In genomic region chr1:153945131-153945794, GRCh38 we compare ENCODE assay signal across 8 cellular contexts. TPM values are rescaled to one million over a fixed set of nuclear protein-coding genes. Genes with fewer than 3 reads are reported as not detected.
DNase-seq lines count a peak whose midpoint lies in the region; ATAC-seq and TF ChIP-seq lines count a peak whose summit lies in the region.

No MANE protein-coding gene starts in this region.

- H3K27me3 Mint-ChIP-seq in natural killer cell treated with Interleukin-12 subunit alpha and Interleukin-12 subunit beta and Interleukin-15 and Interleukin-18, amount 100 ng/mL, for 72 hours = no peaks in the 10 kb centered on the region

- TF ChIP-seq POLR2A in GM19099 (IDR thresholded peaks at IDR 0.05; ENCODE audit: extremely low read depth, insufficient read length, low read depth) (peak; percentile 62), erythroblast (IDR thresholded peaks at IDR 0.05; ENCODE audit: low read length) (no peak)

- H3K27ac Mint-ChIP-seq in natural killer cell treated with Interleukin-12 subunit alpha and Interleukin-12 subunit beta and Interleukin-15 and Interleukin-18, amount 100 ng/mL, for 72 hours = peak overlapping the region; percentile 98

- ATAC-seq in natural killer cell treated with Interleukin-12 subunit alpha and Interleukin-12 subunit beta and Interleukin-15 and Interleukin-18, amount 100 ng/mL, for 72 hours = peak; percentile 82 to 84

- H3K4me3 ChIP-seq in stomach smooth muscle (ENCODE audit: low read length in 2 of 2) = peak overlapping the region; percentile 85 to 89

- H3K4me3 Mint-ChIP-seq in natural killer cell treated with Interleukin-12 subunit alpha and Interleukin-12 subunit beta and Interleukin-15 and Interleukin-18, amount 100 ng/mL, for 72 hours = peak overlapping the region; percentile 92

- peaks cover 17% of the 10 kb centered on the region for H3K36me3 Mint-ChIP-seq in natural killer cell treated with Interleukin-12 subunit alpha and Interleukin-12 subunit beta and Interleukin-15 and Interleukin-18, amount 100 ng/mL, for 72 hours

- H3K9me3 ChIP-seq in stomach smooth muscle (ENCODE audit: control insufficient read depth in 2 of 2, low read length in 2 of 2) = no peaks in the 10 kb centered on the region

- peaks cover 43 to 44% of the 10 kb centered on the region in 2 donors for H3K4me1 Mint-ChIP-seq in natural killer cell treated with Interleukin-12 subunit alpha and Interleukin-12 subunit beta and Interleukin-15 and Interleukin-18, amount 100 ng/mL, for 72 hours (ENCODE audit: low read depth in 2 of 2)

- peaks cover 21% of the 10 kb centered on the region for H3K4me1 ChIP-seq in stomach smooth muscle (ENCODE audit: control insufficient read depth, insufficient read depth, low read length)

- peaks cover 33 to 38% of the 10 kb centered on the region in 2 donors for H3K36me3 ChIP-seq in stomach smooth muscle (ENCODE audit: control insufficient read depth in 2 of 2, insufficient read depth in 2 of 2, low read length in 2 of 2)

- peak overlapping the region; percentile 90 for H3K27ac ChIP-seq in stomach smooth muscle (ENCODE audit: low read length)

- no peaks in the 10 kb centered on the region for H3K27me3 ChIP-seq in stomach smooth muscle (ENCODE audit: control insufficient read depth in 1 of 2, insufficient read depth in 2 of 2, low read length in 2 of 2)

- no peaks in the 10 kb centered on the region for H3K9me3 Mint-ChIP-seq in natural killer cell treated with Interleukin-12 subunit alpha and Interleukin-12 subunit beta and Interleukin-15 and Interleukin-18, amount 100 ng/mL, for 72 hours

- peak overlapping the region; percentile 87 to 91 for H3K9ac ChIP-seq in stomach smooth muscle (ENCODE audit: low read length in 2 of 2)

- peak; percentile 27 for DNase-seq in NCI-H2227 treated with DMSO at 0.1 percent for 48 hours (lab: John Stamatoyannopoulos, UW)
- DNase-seq in activated CD8-positive, alpha-beta memory T cell treated with anti-CD3 and anti-CD28 coated beads, Interleukin-2, amount 50 U/mL, for 48 hours = peak; percentile 85
- peak; percentile 51 to 52 for DNase-seq in erythroblast (lab: John Stamatoyannopoulos, UW)
- peak; percentile 90 for DNase-seq in natural killer cell treated with Interleukin-12 subunit alpha and Interleukin-12 subunit beta and Interleukin-15 and Interleukin-18, amount 100 ng/mL, for 72 hours (ENCODE audit: low spot score)
- no peak for DNase-seq in cortex of kidney (lab: John Stamatoyannopoulos, UW)
- no peak for DNase-seq in H4 (ENCODE audit: low spot score)

RNA-seq across cellular contexts. Expression of gene DENND4B, which starts 1.3 kb away (rescaled TPM):
- 100 to 1,000 TPM; 161 to 205 TPM for total RNA-seq in natural killer cell treated with Interleukin-12 subunit alpha and Interleukin-12 subunit beta and Interleukin-15 and Interleukin-18, amount 100 ng/mL, for 72 hours
- 3.5 and 4.3 TPM in 2 replicates for total RNA-seq in H4 (2014; rRNA removed; shearing (Covaris generic))

RNA-seq across cellular contexts. Expression of gene CRTC2, which starts 13.1 kb away (rescaled TPM):
- total RNA-seq in natural killer cell treated with Interleukin-12 subunit alpha and Interleukin-12 subunit beta and Interleukin-15 and Interleukin-18, amount 100 ng/mL, for 72 hours = 100 to 1,000 TPM; 103 to 129 TPM
- 6.5 and 7.0 TPM in 2 replicates for total RNA-seq in H4 (2014; rRNA removed; shearing (Covaris generic))

RNA-seq across cellular contexts. Expression of gene SLC39A1, which starts 18.1 kb away (rescaled TPM):
- 10 to 100 TPM; 65.6 to 74.2 TPM for total RNA-seq in natural killer cell treated with Interleukin-12 subunit alpha and Interleukin-12 subunit beta and Interleukin-15 and Interleukin-18, amount 100 ng/mL, for 72 hours
- total RNA-seq in H4 (2014; rRNA removed; shearing (Covaris generic)) = 93.2 and 96.9 TPM in 2 replicates

RNA-seq across cellular contexts. Expression of gene CREB3L4, which starts 22.4 kb away (rescaled TPM):
- total RNA-seq in natural killer cell treated with Interleukin-12 subunit alpha and Interleukin-12 subunit beta and Interleukin-15 and Interleukin-18, amount 100 ng/mL, for 72 hours = 1 to 10 TPM; 4.5 to 6.1 TPM
- total RNA-seq in H4 (2014; rRNA removed; shearing (Covaris generic)) = 9.6 and 13.3 TPM in 2 replicates

RNA-seq across cellular contexts. Expression of gene GATAD2B, which starts 22.5 kb away (rescaled TPM):
- total RNA-seq in natural killer cell treated with Interleukin-12 subunit alpha and Interleukin-12 subunit beta and Interleukin-15 and Interleukin-18, amount 100 ng/mL, for 72 hours = 10 to 100 TPM; 58.5 to 76.6 TPM
- total RNA-seq in H4 (2014; rRNA removed; shearing (Covaris generic)) = 4.9 and 7.2 TPM in 2 replicates

Comparison
In these comparisons a context has a peak if more than half of its experiments do, and no peak if none do; other contexts are left out.
1. DNase-seq: peak in NCI-H2227 treated with DMSO at 0.1 percent for 48 hours (single experiment), activated CD8-positive, alpha-beta memory T cell treated with anti-CD3 and anti-CD28 coated beads, Interleukin-2, amount 50 U/mL, for 48 hours (single experiment), erythroblast (2 of 2) and natural killer cell treated with Interleukin-12 subunit alpha and Interleukin-12 subunit beta and Interleukin-15 and Interleukin-18, amount 100 ng/mL, for 72 hours (single experiment); none in cortex of kidney (single experiment) and H4 (single experiment).
2. RNA of gene DENND4B, which starts 1.3 kb away (total RNA-seq): 161 to 205 TPM in natural killer cell treated with Interleukin-12 subunit alpha and Interleukin-12 subunit beta and Interleukin-15 and Interleukin-18, amount 100 ng/mL, for 72 hours; 3.5 to 4.3 TPM in H4; every median in the first group is over 10 times any median in the second.
3. RNA of gene CRTC2, which starts 13.1 kb away (total RNA-seq): 103 to 129 TPM in natural killer cell treated with Interleukin-12 subunit alpha and Interleukin-12 subunit beta and Interleukin-15 and Interleukin-18, amount 100 ng/mL, for 72 hours; 6.5 to 7.0 TPM in H4; every median in the first group is over 10 times any median in the second.